In genomic region chr12:39441963-39442894, GRCh38 we compare ENCODE assay signal across 8 cellular contexts. TPM values are rescaled to one million over a fixed set of nuclear protein-coding genes. Genes with fewer than 3 reads are reported as not detected.
DNase-seq lines count a peak whose midpoint lies in the region; ATAC-seq lines count a peak whose summit lies in the region.

No MANE protein-coding gene starts in this region.

- peak overlapping the region; percentile 96 for H3K9ac ChIP-seq in endocrine pancreas (ENCODE audit: control insufficient read depth, insufficient read depth, low read length)

- H3K9me3 ChIP-seq in endocrine pancreas (ENCODE audit: control insufficient read depth, low read length) (no peaks in the 10 kb centered on the region), mononuclear cell (ENCODE audit: low read depth, low read length) (no peaks in the 10 kb centered on the region)

- no peaks in the 10 kb centered on the region for H3K36me3 ChIP-seq in endocrine pancreas (ENCODE audit: control insufficient read depth, insufficient read depth, low read length)

- H3K27me3 ChIP-seq in endocrine pancreas (ENCODE audit: control insufficient read depth, insufficient read depth, low read length) (no peaks in the 10 kb centered on the region), mononuclear cell (ENCODE audit: insufficient read depth, low read length) (peaks cover 35% of the 10 kb centered on the region)

- peaks cover 23% of the 10 kb centered on the region for H3K4me1 ChIP-seq in endocrine pancreas (ENCODE audit: control insufficient read depth, insufficient read depth, low read length)
- H3K4me1 ChIP-seq in mononuclear cell (ENCODE audit: insufficient read depth, low read length), result peaks cover 13% of the 10 kb centered on the region

- H3K4me3 ChIP-seq in endocrine pancreas (ENCODE audit: control insufficient read depth, insufficient read depth, low read length) (peak overlapping the region; percentile 100), mononuclear cell (ENCODE audit: low read length) (peak overlapping the region; percentile 43)

- peak; percentile 17 for ATAC-seq in GM18517 (IDR thresholded peaks at IDR 0.05; ENCODE audit: unreplicated experiment)
- peak; percentile 12 for ATAC-seq in HG02884 (IDR thresholded peaks at IDR 0.05; ENCODE audit: unreplicated experiment)
- ATAC-seq in GM18519 (IDR thresholded peaks at IDR 0.05; ENCODE audit: low FRiP score, unreplicated experiment), result no peak

- peak; percentile 28 for DNase-seq in NCI-H2227 (lab: John Stamatoyannopoulos, UW; ENCODE audit: unreplicated experiment)
- peak; percentile 32 to 36 for DNase-seq in activated CD8-positive, alpha-beta memory T cell treated with anti-CD3 and anti-CD28 coated beads for 4 hours (ENCODE audit: low read depth in 2 of 2)
- DNase-seq in stimulated activated CD8-positive, alpha-beta memory T cell treated with anti-CD3 and anti-CD28 coated beads, Interleukin-2, amount 100 ng/mL, for 48 hours (ENCODE audit: low read depth in 2 of 2), result peak; percentile 26 to 33

RNA-seq across cellular contexts. Expression of gene KIF21A, which starts 0.7 kb away (rescaled TPM):
- total RNA-seq in mononuclear cell, result 9.6 TPM
